Comparison of ENCODE assay signal across 10 cellular contexts in genomic region chr5:154849791-154850201, GRCh38. TPM values are rescaled to one million over a fixed set of nuclear protein-coding genes. Genes with fewer than 3 reads are reported as not detected.
DNase-seq lines count a peak whose midpoint lies in the region; ATAC-seq, FAIRE-seq and TF ChIP-seq lines count a peak whose summit lies in the region.
"Had no signal": no experiment of that assay in that cellular context is flagged by ENCODE, and none has a peak within 500 bp of the region (broad histone marks: within the 10 kb centered on the region; RNA-seq: fewer than 3 reads in every experiment).

No MANE protein-coding gene starts in this region.

- no peak overlapping the region for H3K27ac Mint-ChIP-seq in activated T-cell treated with anti-CD3 and anti-CD28 coated beads, Interleukin-2, amount 50 U/mL, for 72 hours

- H3K4me1 ChIP-seq in mucosa of stomach (ENCODE audit: control insufficient read depth, insufficient read depth, low read length) (peaks cover 3% of the 10 kb centered on the region), urinary bladder (ENCODE audit: insufficient read depth) (no peaks in the 10 kb centered on the region)

- H3K4me3 ChIP-seq in epithelial cell of esophagus (ENCODE audit: low read length), result no peak overlapping the region
- H3K4me3 ChIP-seq in mucosa of stomach (ENCODE audit: low read length), result peak overlapping the region; percentile 15
- H3K4me3 ChIP-seq in urinary bladder (ENCODE audit: low read depth, low read length), result peak overlapping the region; percentile 67

- peak overlapping the region; percentile 63 for H3K9ac ChIP-seq in mucosa of stomach (ENCODE audit: low read length)

- 23% methylated on average over 2 of the region's 2 CpGs for WGBS in urinary bladder

- H3K36me3 ChIP-seq in mucosa of stomach (ENCODE audit: control insufficient read depth, insufficient read depth, low read length) (no peaks in the 10 kb centered on the region), urinary bladder (ENCODE audit: insufficient read depth) (no peaks in the 10 kb centered on the region)

- no peaks in the 10 kb centered on the region for H3K27me3 Mint-ChIP-seq in activated T-cell treated with anti-CD3 and anti-CD28 coated beads, Interleukin-2, amount 50 U/mL, for 72 hours (ENCODE audit: low read depth)

- H3K4me3 Mint-ChIP-seq in activated T-cell treated with anti-CD3 and anti-CD28 coated beads, Interleukin-2, amount 50 U/mL, for 72 hours, result no peak overlapping the region

- H3K27me3 ChIP-seq in mucosa of stomach (ENCODE audit: control insufficient read depth, insufficient read depth, low read length), result no peaks in the 10 kb centered on the region

- no peaks in the 10 kb centered on the region for H3K9me3 Mint-ChIP-seq in activated T-cell treated with anti-CD3 and anti-CD28 coated beads, Interleukin-2, amount 50 U/mL, for 72 hours

- no peak for FAIRE-seq in RCC 7860 (lab: Jason Lieb, UNC)
- FAIRE-seq: TTC549 had no signal

- no peak for DNase-seq in activated T-cell treated with anti-CD3 and anti-CD28 coated beads, Interleukin-2, amount 50 U/mL, for 72 hours
- DNase-seq in activated T-cell treated with anti-CD3 and anti-CD28 coated beads, Interleukin-2, amount 50 U/mL, for 48 hours, result no peak
- DNase-seq in epithelial cell of esophagus (ENCODE audit: low read depth) (peak; percentile 45), RCC 7860 (ENCODE audit: low spot score) (no peak)
- DNase-seq: MM.1S had no signal

- no peak for TF ChIP-seq CTCF in epithelial cell of esophagus (IDR thresholded peaks at IDR 0.05; ENCODE audit: insufficient read depth, low read depth, low read length, missing control alignments)

- H3K27ac ChIP-seq in urinary bladder (ENCODE audit: low read depth), result no peak overlapping the region

- H3K4me1 Mint-ChIP-seq in activated T-cell treated with anti-CD3 and anti-CD28 coated beads, Interleukin-2, amount 50 U/mL, for 72 hours (ENCODE audit: low read depth), result peaks cover 17% of the 10 kb centered on the region

- no peaks in the 10 kb centered on the region for H3K9me3 ChIP-seq in mucosa of stomach (ENCODE audit: control insufficient read depth, low read length)

- peak; percentile 32 to 37 for ATAC-seq in activated T-cell treated with anti-CD3 and anti-CD28 coated beads, Interleukin-2, amount 50 U/mL, for 72 hours (replicated peaks in 1 of 2)
- no peak for ATAC-seq in GM21737 (IDR thresholded peaks at IDR 0.05; ENCODE audit: unreplicated experiment)
- ATAC-seq in HG03280 (IDR thresholded peaks at IDR 0.05; ENCODE audit: unreplicated experiment), result no peak

- H3K36me3 Mint-ChIP-seq in activated T-cell treated with anti-CD3 and anti-CD28 coated beads, Interleukin-2, amount 50 U/mL, for 72 hours (ENCODE audit: insufficient read depth in 2 of 2), result peaks cover 0 to 4% of the 10 kb centered on the region in 2 donors

RNA-seq across cellular contexts. Expression of gene FAXDC2, which starts 0.6 kb away (rescaled TPM):
- total RNA-seq in activated T-cell treated with anti-CD3 and anti-CD28 coated beads, Interleukin-2, amount 50 U/mL, for 72 hours, result under 1 TPM in 1 of 2 donors, not detected in 1; 0.43 TPM
- total RNA-seq in urinary bladder, result 28.2 TPM
- 47.8 TPM for polyA plus RNA-seq in urinary bladder

RNA-seq across cellular contexts. Expression of gene CNOT8, which starts 8.6 kb away (rescaled TPM):
- 10 to 100 TPM; 59.3 to 63.8 TPM for total RNA-seq in activated T-cell treated with anti-CD3 and anti-CD28 coated beads, Interleukin-2, amount 50 U/mL, for 72 hours
- total RNA-seq in urinary bladder, result 71.4 TPM
- polyA plus RNA-seq in urinary bladder, result 49.8 TPM

Comparison
In these comparisons a context has a peak if more than half of its experiments do, and no peak if none do; other contexts are left out.
1. ATAC-seq: peak in activated T-cell treated with anti-CD3 and anti-CD28 coated beads, Interleukin-2, amount 50 U/mL, for 72 hours (2 of 2); none in GM21737 (single experiment) and HG03280 (single experiment).
2. RNA of gene FAXDC2, which starts 0.6 kb away (total RNA-seq): 28.2 TPM in urinary bladder (single experiment); 0.43 TPM in activated T-cell treated with anti-CD3 and anti-CD28 coated beads, Interleukin-2, amount 50 U/mL, for 72 hours; every median in the first group is over 10 times any median in the second.